Comparison of ENCODE assay signal across 1 cellular context in the genomic region with DNA sequence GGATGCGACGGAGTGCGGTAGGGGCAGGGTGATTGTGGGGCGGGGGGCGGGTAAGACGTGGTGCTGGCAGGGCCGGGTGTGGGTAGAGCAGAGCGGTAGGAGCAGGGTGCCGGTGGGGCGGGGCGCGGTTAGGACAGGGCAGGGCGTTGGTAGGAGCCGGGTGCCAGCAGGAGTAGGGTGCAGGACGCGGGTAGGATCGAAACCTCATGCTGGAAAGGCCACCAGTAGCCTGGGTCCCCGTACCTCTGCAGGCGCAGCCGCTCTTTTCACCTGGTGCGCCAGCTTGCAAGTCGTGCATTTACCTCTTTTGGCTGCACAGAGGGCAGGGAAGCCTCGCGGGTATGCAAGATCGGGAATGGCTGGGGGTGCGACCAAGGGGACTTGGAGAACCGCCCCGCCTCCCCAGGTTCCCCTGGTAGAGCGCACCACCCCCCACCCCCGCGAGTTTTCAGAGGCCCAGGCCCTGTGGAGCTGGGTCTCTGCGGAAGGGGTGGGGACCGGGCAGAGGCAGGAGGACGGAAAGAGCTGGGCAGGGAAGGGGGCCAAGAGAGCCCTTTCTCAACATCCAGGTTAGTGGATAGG.
TF ChIP-seq lines count a peak whose summit lies in the region.

No MANE protein-coding gene starts in this region.

TF ChIP-seq in IMR-90, 13 proteins besides CTCF, POLR2A, EP300 and RAD21 (continued from another document):
- TF ChIP-seq, protein P1, sequence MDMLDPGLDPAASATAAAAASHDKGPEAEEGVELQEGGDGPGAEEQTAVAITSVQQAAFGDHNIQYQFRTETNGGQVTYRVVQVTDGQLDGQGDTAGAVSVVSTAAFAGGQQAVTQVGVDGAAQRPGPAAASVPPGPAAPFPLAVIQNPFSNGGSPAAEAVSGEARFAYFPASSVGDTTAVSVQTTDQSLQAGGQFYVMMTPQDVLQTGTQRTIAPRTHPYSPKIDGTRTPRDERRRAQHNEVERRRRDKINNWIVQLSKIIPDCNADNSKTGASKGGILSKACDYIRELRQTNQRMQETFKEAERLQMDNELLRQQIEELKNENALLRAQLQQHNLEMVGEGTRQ (IDR thresholded peaks at IDR 0.05; ENCODE audit: low read depth, low read length) = no peak
- TF ChIP-seq CEBPB (IDR thresholded peaks at IDR 0.05; ENCODE audit: low read depth, low read length) (no peak), MAFK (IDR thresholded peaks at IDR 0.05; ENCODE audit: low read depth, low read length) (no peak), NFE2L2 (IDR thresholded peaks at IDR 0.05; ENCODE audit: low read depth, low read length) (no peak), RFX5 (IDR thresholded peaks at IDR 0.05; ENCODE audit: low read depth, low read length) (no peak)
- TF ChIP-seq, protein P2, sequence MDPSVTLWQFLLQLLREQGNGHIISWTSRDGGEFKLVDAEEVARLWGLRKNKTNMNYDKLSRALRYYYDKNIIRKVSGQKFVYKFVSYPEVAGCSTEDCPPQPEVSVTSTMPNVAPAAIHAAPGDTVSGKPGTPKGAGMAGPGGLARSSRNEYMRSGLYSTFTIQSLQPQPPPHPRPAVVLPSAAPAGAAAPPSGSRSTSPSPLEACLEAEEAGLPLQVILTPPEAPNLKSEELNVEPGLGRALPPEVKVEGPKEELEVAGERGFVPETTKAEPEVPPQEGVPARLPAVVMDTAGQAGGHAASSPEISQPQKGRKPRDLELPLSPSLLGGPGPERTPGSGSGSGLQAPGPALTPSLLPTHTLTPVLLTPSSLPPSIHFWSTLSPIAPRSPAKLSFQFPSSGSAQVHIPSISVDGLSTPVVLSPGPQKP (IDR thresholded peaks at IDR 0.05; ENCODE audit: borderline replicate concordance, low read depth, low read length) = no peak
